8 cellular contexts compared by ENCODE assay signal in the genomic region with DNA sequence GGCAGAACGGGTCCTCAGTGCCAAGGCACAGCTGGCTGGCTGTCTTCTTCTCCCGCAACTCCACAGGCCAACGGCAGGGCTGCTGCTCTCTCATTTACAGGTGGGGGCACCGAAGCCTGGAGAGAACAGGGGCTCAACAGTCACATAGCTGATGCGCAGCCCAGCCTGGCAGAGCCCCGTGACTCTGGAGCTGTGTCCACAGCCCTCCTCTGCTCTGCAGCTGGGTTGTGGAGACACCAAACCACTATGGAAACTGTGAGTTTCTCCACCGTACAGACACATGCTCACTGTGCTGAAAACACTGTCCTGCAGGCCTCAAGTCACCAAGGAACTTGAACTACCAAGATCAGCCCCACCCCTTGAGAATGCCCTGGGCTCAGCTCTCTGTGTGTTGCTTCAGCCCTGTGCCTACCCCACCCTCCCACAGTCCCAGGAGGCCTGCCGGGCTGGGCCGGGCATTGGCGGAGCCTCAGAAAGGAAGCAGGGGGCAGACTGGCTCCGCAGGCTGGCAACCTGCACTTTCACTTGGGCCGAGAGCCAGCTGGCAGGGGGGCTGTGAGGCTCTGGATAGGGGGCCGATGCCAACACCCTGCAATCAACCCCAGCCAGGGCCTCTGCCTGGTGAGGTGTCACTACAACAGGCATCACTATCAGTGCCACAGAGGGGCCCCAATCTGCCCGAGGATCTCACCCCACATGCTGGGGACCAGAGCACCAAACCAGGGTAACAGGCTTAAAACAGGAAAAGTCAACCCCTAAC.
DNase-seq lines count a peak whose midpoint lies in the region; ATAC-seq and TF ChIP-seq lines count a peak whose summit lies in the region.

No MANE protein-coding gene starts in this region.

- in situ Hi-C loops in astrocyte of the spinal cord (cut with HindIII; ENCODE audit: low sequenced_read_pairs) = no loop called here

- intact Hi-C loops in A673 (cut with micrococcal nuclease; ENCODE audit: unreplicated experiment) = no loop called here
- intact Hi-C loops in left colon (cut with DNase I, micrococcal nuclease) = no loop called here

- no TSS peak for BruUV-seq in A673 (replicated peaks; lab: Mats Ljungman, UMichigan)

- no peaks in the 10 kb centered on the region for H3K36me3 ChIP-seq in A673 (ENCODE audit: insufficient read depth, low read length, poor library complexity, severe bottlenecking)

- DNase-seq in A673 (ENCODE audit: low spot score) (peak; percentile 77), NCI-H1105 (lab: John Stamatoyannopoulos, UW) (peak; percentile 33), astrocyte of the spinal cord (ENCODE audit: low read depth, low spot score) (peak; percentile 20), left colon (peak; percentile 80 to 88), activated gamma-delta T cell treated with Interleukin-2 at 50 U/mL for 16 hours (no peak)
- peak in 1 of 2 donors; percentile 12 for DNase-seq in stimulated activated naive CD8-positive, alpha-beta T cell treated with anti-CD3 and anti-CD28 coated beads, Interleukin-15, amount 100 ng/mL, for 72 hours

- ATAC-seq in GM19025 (IDR thresholded peaks at IDR 0.05; ENCODE audit: low read depth, unreplicated experiment) = peak; percentile 50
- ATAC-seq in left colon = peak; percentile 99
- peak; percentile 76 for ATAC-seq in stimulated activated naive CD8-positive, alpha-beta T cell treated with anti-CD3 and anti-CD28 coated beads, Interleukin-15, amount 100 ng/mL, for 72 hours
- ATAC-seq in GM18519 (IDR thresholded peaks at IDR 0.05; ENCODE audit: low FRiP score, unreplicated experiment) = no peak

- H3K4me3 ChIP-seq in A673 (ENCODE audit: low read depth, low read length, poor library complexity, severe bottlenecking) (no peak overlapping the region), astrocyte of the spinal cord (ENCODE audit: low read depth, low read length) (no peak overlapping the region)

- POLR2A ChIA-PET in A673 (lab: Charles Lee; ENCODE audit: low non-redundant PET) = no interaction called here

- H3K27me3 ChIP-seq in A673 (replicated peaks; ENCODE audit: insufficient read depth, low read depth, low read length, poor library complexity) = no peaks in the 10 kb centered on the region

- peak overlapping the region in 1 of 2 donors; percentile 16 for H3K27ac Mint-ChIP-seq in stimulated activated naive CD8-positive, alpha-beta T cell treated with anti-CD3 and anti-CD28 coated beads, Interleukin-15, amount 100 ng/mL, for 72 hours

- peaks cover 82% of the 10 kb centered on the region for H3K4me1 Mint-ChIP-seq in stimulated activated naive CD8-positive, alpha-beta T cell treated with anti-CD3 and anti-CD28 coated beads, Interleukin-15, amount 100 ng/mL, for 72 hours

- H3K9me3 ChIP-seq in A673 (ENCODE audit: low read depth, low read length, poor library complexity, severe bottlenecking) = no peaks in the 10 kb centered on the region

- peak overlapping the region; percentile 19 for H3K27ac ChIP-seq in A673 (ENCODE audit: low read depth, low read length, poor library complexity, severe bottlenecking)

- H3K4me1 ChIP-seq in A673 (ENCODE audit: insufficient read depth, low read length, poor library complexity, severe bottlenecking) = peaks cover 18% of the 10 kb centered on the region

- TF ChIP-seq CTCF in A673 (conservative IDR thresholded peaks at IDR 0.05; ENCODE audit: low read depth, low read length) (no peak), astrocyte of the spinal cord (IDR thresholded peaks at IDR 0.05; ENCODE audit: low read depth, low read length) (no peak)

- H3K27me3 Mint-ChIP-seq in stimulated activated naive CD8-positive, alpha-beta T cell treated with anti-CD3 and anti-CD28 coated beads, Interleukin-15, amount 100 ng/mL, for 72 hours = no peaks in the 10 kb centered on the region

- CTCF ChIA-PET in A673 (lab: Charles Lee) = no interaction called here

- no peaks in the 10 kb centered on the region for H3K9me3 Mint-ChIP-seq in stimulated activated naive CD8-positive, alpha-beta T cell treated with anti-CD3 and anti-CD28 coated beads, Interleukin-15, amount 100 ng/mL, for 72 hours

- H3K4me3 Mint-ChIP-seq in stimulated activated naive CD8-positive, alpha-beta T cell treated with anti-CD3 and anti-CD28 coated beads, Interleukin-15, amount 100 ng/mL, for 72 hours = no peak overlapping the region
